In genomic region chrX:148905376-148905775, GRCh38 we compare ENCODE assay signal across 16 cellular contexts.
DNase-seq lines count a peak whose midpoint lies in the region; ATAC-seq and TF ChIP-seq lines count a peak whose summit lies in the region.
"Had no signal": no experiment of that assay in that cellular context is flagged by ENCODE, and none has a peak within 500 bp of the region (broad histone marks: within the 10 kb centered on the region; RNA-seq: fewer than 3 reads in every experiment).

No MANE protein-coding gene starts in this region.

- WGBS in H9 (ENCODE audit: extremely low coverage, insufficient read length, low lambda C conversion rate) = no CpG with 5 or more reads among the region's 5 CpGs

- no peak overlapping the region for H2BK15ac ChIP-seq in H9 (ENCODE audit: low read depth, low read length)

- H3K4me3 Mint-ChIP-seq in H9 = no peak overlapping the region
- H3K4me3 Mint-ChIP-seq in brain = no peak overlapping the region
- H3K4me3 Mint-ChIP-seq: B cell; CD8-positive, alpha-beta T cell; HFFc6 had no signal

- H3K9me3 Mint-ChIP-seq in H9 (peaks cover 80 to 82% of the 10 kb centered on the region in 2 experiments), brain (peaks cover 0 to 11% (median 10%) of the 10 kb centered on the region in 5 experiments)
- H3K9me3 Mint-ChIP-seq: CD8-positive, alpha-beta T cell had no signal

- H3K79me2 ChIP-seq in H9 (ENCODE audit: insufficient read depth, low read length) = no peaks in the 10 kb centered on the region

- DNase-seq in H9 (peak; percentile 25), iPS-NIHi7 (ENCODE audit: extremely low spot score) (peak; percentile 9), retina (peak; percentile 58), activated T-cell treated with anti-CD3 and anti-CD28 coated beads for 4 hours (no peak)
- DNase-seq in effector CD4-positive, alpha-beta T cell = no peak
- DNase-seq: Calu3; CD8-positive, alpha-beta T cell; DMS79 treated with DMSO at 0.1 percent for 48 hours; HFFc6 had no signal

- no peak overlapping the region for H2BK120ac ChIP-seq in H9 (ENCODE audit: low read depth, low read length, poor library complexity, severe bottlenecking)

- no peak overlapping the region for H3K14ac ChIP-seq in H9 (ENCODE audit: insufficient read depth, low read length)

- H4K91ac ChIP-seq in H9 (ENCODE audit: insufficient read length, low read depth, low read length) = no peak overlapping the region

- no peak overlapping the region for H3K4ac ChIP-seq in H9 (ENCODE audit: low read depth, low read length)

- H3K4me1 ChIP-seq in H9 (ENCODE audit: insufficient read depth, low read length) = no peaks in the 10 kb centered on the region

- no peak overlapping the region for H2BK20ac ChIP-seq in H9 (ENCODE audit: low read depth, low read length, poor library complexity, severe bottlenecking)

- H4K8ac ChIP-seq in H9 (replicated peaks; ENCODE audit: insufficient read length, low read depth, low read length) = no peak overlapping the region

- H3K9me3 ChIP-seq in H9 (ENCODE audit: control insufficient read depth, low read depth, low read length) = peaks cover 29% of the 10 kb centered on the region

- TF ChIP-seq CTCF in H9 (conservative IDR thresholded peaks at IDR 0.05) (no peak), brain (conservative IDR thresholded peaks at IDR 0.05) (no peak)

- no peak overlapping the region for H3K56ac ChIP-seq in H9 (ENCODE audit: insufficient read length, low read depth, low read length)

- no peak overlapping the region for H3K18ac ChIP-seq in H9 (ENCODE audit: insufficient read length, low read depth, low read length)

- no peaks in the 10 kb centered on the region for H3K79me1 ChIP-seq in H9 (ENCODE audit: insufficient read depth, low read depth, low read length, poor library complexity, severe bottlenecking)

- H2AK5ac ChIP-seq in H9 (ENCODE audit: insufficient read length, low read length) = no peak overlapping the region

- H3K4me2 ChIP-seq in H9 (ENCODE audit: insufficient read depth, insufficient read length, low read length) = no peak overlapping the region

- H3K27ac Mint-ChIP-seq in H9 = peak overlapping the region in 1 of 3 experiments; percentile 84; a peak in 1 of 7 replicates
- H3K27ac Mint-ChIP-seq in brain = peak overlapping the region in 3 of 5 experiments; percentile 1 to 79 (median 62)
- H3K27ac Mint-ChIP-seq: B cell; CD8-positive, alpha-beta T cell; HFFc6 had no signal

- no peak overlapping the region for H3K27ac ChIP-seq in H9 (ENCODE audit: insufficient read length, low read depth, low read length)
- H3K27ac ChIP-seq: BLaER1 treated with 17β-estradiol and CSF1 and Interleukin-3, amounts not matched to agents 10 nM and 100 nM; HL-60 had no signal

- H3T11ph ChIP-seq in H9 (ENCODE audit: low read length) = no peak overlapping the region

- ATAC-seq in GM21447 (IDR thresholded peaks at IDR 0.05; ENCODE audit: unreplicated experiment) = no peak
- ATAC-seq: CD8-positive, alpha-beta T cell; GM12878; HCT116 had no signal

- H3K23ac ChIP-seq in H9 (ENCODE audit: insufficient read length, low read depth, low read length) = no peak overlapping the region

- no peaks in the 10 kb centered on the region; the same call in 1 of the 2 replicates for H3K27me3 Mint-ChIP-seq in H9 (ENCODE audit: low read depth)
- peaks cover 2% of the 10 kb centered on the region for H3K27me3 Mint-ChIP-seq in brain
- H3K27me3 Mint-ChIP-seq: B cell had no signal

- H3K36me3 Mint-ChIP-seq in H9 (ENCODE audit: insufficient read depth in 1 of 3, low read depth in 3 of 3) (peaks cover 11 to 20% (median 18%) of the 10 kb centered on the region in 3 experiments), brain (peaks cover 10% of the 10 kb centered on the region)
- H3K36me3 Mint-ChIP-seq: CD8-positive, alpha-beta T cell had no signal

- no peak overlapping the region for H4K5ac ChIP-seq in H9 (ENCODE audit: insufficient read length, low read depth, low read length)

- no peaks in the 10 kb centered on the region for H4K20me1 ChIP-seq in H9 (ENCODE audit: control insufficient read depth, insufficient read depth, insufficient read length)
- H4K20me1 ChIP-seq: BLaER1 treated with 17β-estradiol and CSF1 and Interleukin-3, amounts not matched to agents 10 nM and 100 nM had no signal

- no peak overlapping the region for H2BK12ac ChIP-seq in H9 (ENCODE audit: insufficient read length, low read depth, low read length)

- H3K23me2 ChIP-seq in H9 (ENCODE audit: insufficient read length, low read depth, low read length, poor library complexity, severe bottlenecking) = no peaks in the 10 kb centered on the region

- no peaks in the 10 kb centered on the region for H3K27me3 ChIP-seq in H9 (ENCODE audit: insufficient read depth, low read length)
- H3K27me3 ChIP-seq: BLaER1 treated with 17β-estradiol and CSF1 and Interleukin-3, amounts not matched to agents 10 nM and 100 nM had no signal

- H3K9ac ChIP-seq in H9 (ENCODE audit: extremely low read depth, insufficient read length, low read length) = no peak overlapping the region
- H3K9ac ChIP-seq: BLaER1 treated with 17β-estradiol and CSF1 and Interleukin-3, amounts not matched to agents 10 nM and 100 nM had no signal

- peaks cover 6 to 8% of the 10 kb centered on the region in 2 experiments; a peak in 3 of 4 replicates for H3K4me1 Mint-ChIP-seq in H9
- H3K4me1 Mint-ChIP-seq in brain = peaks cover 35% of the 10 kb centered on the region
- H3K4me1 Mint-ChIP-seq: B cell had no signal

- H2BK5ac ChIP-seq in H9 (ENCODE audit: insufficient read length, low read length) = no peak overlapping the region

- H2AFZ ChIP-seq in H9 (ENCODE audit: low read length) = no peak overlapping the region

Comparison
In these comparisons a context has a peak if more than half of its experiments do, and no peak if none do; other contexts are left out.
1. DNase-seq: peak in H9 (single experiment), iPS-NIHi7 (single experiment) and retina (single experiment); none in effector CD4-positive, alpha-beta T cell (single experiment) and activated T-cell treated with anti-CD3 and anti-CD28 coated beads for 4 hours (single experiment).